16 cellular contexts compared by ENCODE assay signal in the genomic region with DNA sequence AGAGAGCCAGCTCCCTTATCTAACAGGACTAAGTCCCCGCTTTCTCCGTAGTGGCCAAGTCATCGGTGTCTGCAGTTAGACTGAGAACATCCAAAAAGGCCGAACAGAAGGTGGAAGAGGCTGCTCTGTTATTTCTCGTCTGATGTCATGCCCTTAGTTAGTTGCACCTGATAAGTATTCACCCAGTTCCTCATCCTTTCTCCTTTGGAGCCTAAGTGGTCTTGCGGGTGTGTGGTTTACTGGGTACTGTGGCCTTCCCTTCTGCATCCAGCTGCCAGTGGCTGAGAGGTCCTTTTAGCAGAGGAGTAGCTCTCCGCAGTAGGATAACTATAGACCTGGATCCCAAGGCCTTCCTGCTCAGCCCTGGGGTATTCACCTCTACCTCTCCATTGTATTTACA.
DNase-seq lines count a peak whose midpoint lies in the region; ATAC-seq, FAIRE-seq and TF ChIP-seq lines count a peak whose summit lies in the region.
"Had no signal": no experiment of that assay in that cellular context is flagged by ENCODE, and none has a peak within 500 bp of the region (broad histone marks: within the 10 kb centered on the region; RNA-seq: fewer than 3 reads in every experiment).

No MANE protein-coding gene starts in this region.

- H3K4me3 ChIP-seq in HEK293 (ENCODE audit: low read depth, low read length) (no peak overlapping the region), NB4 (ENCODE audit: low read depth, low read length) (no peak overlapping the region), GM12878 (no peak overlapping the region)

- FAIRE-seq in GM12878 (lab: Jason Lieb, UNC): no peak

- no peak overlapping the region for H2AFZ ChIP-seq in GM12878 (ENCODE audit: control insufficient read depth, low read depth, low read length)

- H3K27ac ChIP-seq in HEK293 (ENCODE audit: extremely low read depth, low read depth, low read length) (peak overlapping the region; percentile 1; the same call in 1 of the 2 replicates), GM12878 (ENCODE audit: control insufficient read depth, insufficient read depth) (peak overlapping the region; percentile 97)
- H3K27ac ChIP-seq: 22Rv1 had no signal

- POLR2A ChIA-PET in HEK293 (lab: Yijun Ruan, JAX): no interaction called here
- POLR2A ChIA-PET in GM12878 (lab: Charles Lee): interaction anchor here (1.6 kb wide), 1 partner anchor 211 kb away, joined by 6 read pairs; no protein-coding TSS in a partner anchor

- no peaks in the 10 kb centered on the region for H3K79me2 ChIP-seq in GM12878 (ENCODE audit: control insufficient read depth, insufficient read depth, low read length)

- H3K36me3 ChIP-seq in HEK293 (ENCODE audit: control insufficient read depth in 2 of 2, insufficient read depth in 1 of 2, low read length in 2 of 2) (no peaks in the 10 kb centered on the region), GM12878 (ENCODE audit: control insufficient read depth in 2 of 2, insufficient read depth in 2 of 2, low read length in 1 of 2) (no peaks in the 10 kb centered on the region)
- H3K36me3 ChIP-seq: BE2C had no signal

- H3K9me3 ChIP-seq in HEK293 (ENCODE audit: control insufficient read depth, insufficient read depth, low read depth, low read length) (no peaks in the 10 kb centered on the region), GM12878 (replicated peaks; ENCODE audit: control insufficient read depth, insufficient read depth, low read length) (peaks cover 5% of the 10 kb centered on the region; the same call in 2 of the 3 replicates)
- H3K9me3 ChIP-seq: BE2C had no signal

- DNase-seq in NCI-H2107 treated with DMSO at 0.1 percent for 48 hours (lab: John Stamatoyannopoulos, UW; ENCODE audit: unreplicated experiment) (peak; percentile 51), NCI-H2107 (lab: John Stamatoyannopoulos, UW) (no peak), NB4 (ENCODE audit: low read depth) (peak; percentile 44), GM12878 (ENCODE audit: low read depth, low spot score) (no peak), mesenteric fat pad (ENCODE audit: low spot score) (no peak)
- DNase-seq in activated CD4-positive, CD25-positive, alpha-beta regulatory T cell treated with anti-CD3 and anti-CD28 coated beads, Interleukin-2, amount 50 U/mL, for 72 hours: no peak
- DNase-seq: BE2C, GDM1, H7, NCI-H2029 treated with DMSO at 0.1 percent for 48 hours, NCI-H524, SHP77 had no signal

- TF ChIP-seq POLR2A in NB4 (IDR thresholded peaks at IDR 0.05; ENCODE audit: extremely low read depth, insufficient read length) (no peak), GM12878 (IDR thresholded peaks at IDR 0.05; ENCODE audit: low read depth, low read length) (no peak)

- ATAC-seq in GM12878 (no peak), HG02763 (IDR thresholded peaks at IDR 0.05; ENCODE audit: unreplicated experiment) (no peak)
- ATAC-seq: SK-N-SH treated with all-trans-retinoic acid at 6 μM for 48 hours had no signal

- H4K20me1 ChIP-seq in GM12878 (ENCODE audit: control insufficient read depth, insufficient read depth): no peaks in the 10 kb centered on the region

- CTCF ChIA-PET in HEK293 (lab: Yijun Ruan, JAX): interaction anchor here (0.6 to 1.4 kb wide), 4 partner anchors 12 to 887 kb away, joined by 3 to 6 read pairs (median 3); no protein-coding TSS in a partner anchor
- CTCF ChIA-PET in GM12878 (lab: Yijun Ruan, JAX): interaction anchor here (0.7 to 2.0 kb wide), 7 partner anchors 11 to 331 kb away, joined by 3 to 8 read pairs (median 5); no protein-coding TSS in a partner anchor

- H3K9ac ChIP-seq in GM12878 (ENCODE audit: control insufficient read depth, insufficient read depth, low read length): 0 out of 2 replicates have a peak overlapping the region, but pooled peaks have one; percentile 6

- SMC1A ChIA-PET in GM12878 (lab: Charles Lee; ENCODE audit: uncharacterized antibody, unreplicated experiment): interaction anchor here (0.8 to 2.6 kb wide), 12 partner anchors 8 to 209 kb away, joined by 3 to 11 read pairs (median 4); no protein-coding TSS in a partner anchor

- H3K27me3 ChIP-seq in GM12878 (replicated peaks in 1 of 2; ENCODE audit: control insufficient read depth in 2 of 2, insufficient read depth in 2 of 2, low read length in 1 of 2): no peaks in the 10 kb centered on the region
- H3K27me3 ChIP-seq: BE2C had no signal

- intact Hi-C loops in GM12878 (cut with micrococcal nuclease; ENCODE audit: unreplicated experiment): loop anchor here (2.0 kb wide), 1 partner anchor 53 kb away; no protein-coding TSS in a partner anchor

- in situ Hi-C loops in GM12878 (cut with MboI): no loop called here

- no peak for TF ChIP-seq RAD21 in GM12878 (IDR thresholded peaks at IDR 0.05; ENCODE audit: insufficient read depth, low read depth, low read length)

- H3K4me1 ChIP-seq in HEK293 (ENCODE audit: control insufficient read depth, insufficient read depth, low read length) (peaks cover 24% of the 10 kb centered on the region), GM12878 (ENCODE audit: control insufficient read depth, insufficient read depth, low read length) (peaks cover 35% of the 10 kb centered on the region)

- TF ChIP-seq CTCF in HEK293 (tag by site-specific recombination; IDR thresholded peaks at IDR 0.05) (no peak), NB4 (IDR thresholded peaks at IDR 0.05; ENCODE audit: low read depth, low read length) (no peak), GM12878 (IDR thresholded peaks at IDR 0.05 in 2 of 3, conservative IDR thresholded peaks at IDR 0.05 in 1 of 3; ENCODE audit: control insufficient read depth in 2 of 3, extremely low read depth in 1 of 3, insufficient read depth in 1 of 3, low read depth in 3 of 3, low read length in 3 of 3) (no peak)

- WGBS in GM12878 (ENCODE audit: insufficient coverage, insufficient replicate concordance, low lambda C conversion rate, missing lambda C conversion rate): 98% methylated on average over 7 of the region's 7 CpGs

- RAD21 ChIA-PET in GM12878 (lab: Charles Lee; ENCODE audit: unreplicated experiment): interaction anchor here (1.0 to 1.3 kb wide), 2 partner anchors 13 to 53 kb away, joined by 3 to 4 read pairs; no protein-coding TSS in a partner anchor

- no peak for TF ChIP-seq EP300 in GM12878 (IDR thresholded peaks at IDR 0.05; ENCODE audit: borderline replicate concordance in 1 of 2, control insufficient read depth in 1 of 2, low read depth in 2 of 2, low read length in 2 of 2)

- BruUV-seq in GM12878 (replicated peaks; lab: Mats Ljungman, UMichigan): no TSS peak

- peak overlapping the region; percentile 83; the same call in 1 of the 2 replicates for H3K4me2 ChIP-seq in GM12878 (ENCODE audit: control insufficient read depth, insufficient read depth)

TF ChIP-seq in HEK293, 187 proteins besides CTCF, POLR2A, EP300 and RAD21:
- TF ChIP-seq ZNF10 (tag by site-specific recombination; IDR thresholded peaks at IDR 0.05) (peak; percentile 82; the same call in 1 of the 2 replicates), OSR2 (tag by site-specific recombination; IDR thresholded peaks at IDR 0.05) (no peak)

TF ChIP-seq in GM12878, 131 proteins besides CTCF, POLR2A, EP300 and RAD21:
- TF ChIP-seq, protein P1, sequence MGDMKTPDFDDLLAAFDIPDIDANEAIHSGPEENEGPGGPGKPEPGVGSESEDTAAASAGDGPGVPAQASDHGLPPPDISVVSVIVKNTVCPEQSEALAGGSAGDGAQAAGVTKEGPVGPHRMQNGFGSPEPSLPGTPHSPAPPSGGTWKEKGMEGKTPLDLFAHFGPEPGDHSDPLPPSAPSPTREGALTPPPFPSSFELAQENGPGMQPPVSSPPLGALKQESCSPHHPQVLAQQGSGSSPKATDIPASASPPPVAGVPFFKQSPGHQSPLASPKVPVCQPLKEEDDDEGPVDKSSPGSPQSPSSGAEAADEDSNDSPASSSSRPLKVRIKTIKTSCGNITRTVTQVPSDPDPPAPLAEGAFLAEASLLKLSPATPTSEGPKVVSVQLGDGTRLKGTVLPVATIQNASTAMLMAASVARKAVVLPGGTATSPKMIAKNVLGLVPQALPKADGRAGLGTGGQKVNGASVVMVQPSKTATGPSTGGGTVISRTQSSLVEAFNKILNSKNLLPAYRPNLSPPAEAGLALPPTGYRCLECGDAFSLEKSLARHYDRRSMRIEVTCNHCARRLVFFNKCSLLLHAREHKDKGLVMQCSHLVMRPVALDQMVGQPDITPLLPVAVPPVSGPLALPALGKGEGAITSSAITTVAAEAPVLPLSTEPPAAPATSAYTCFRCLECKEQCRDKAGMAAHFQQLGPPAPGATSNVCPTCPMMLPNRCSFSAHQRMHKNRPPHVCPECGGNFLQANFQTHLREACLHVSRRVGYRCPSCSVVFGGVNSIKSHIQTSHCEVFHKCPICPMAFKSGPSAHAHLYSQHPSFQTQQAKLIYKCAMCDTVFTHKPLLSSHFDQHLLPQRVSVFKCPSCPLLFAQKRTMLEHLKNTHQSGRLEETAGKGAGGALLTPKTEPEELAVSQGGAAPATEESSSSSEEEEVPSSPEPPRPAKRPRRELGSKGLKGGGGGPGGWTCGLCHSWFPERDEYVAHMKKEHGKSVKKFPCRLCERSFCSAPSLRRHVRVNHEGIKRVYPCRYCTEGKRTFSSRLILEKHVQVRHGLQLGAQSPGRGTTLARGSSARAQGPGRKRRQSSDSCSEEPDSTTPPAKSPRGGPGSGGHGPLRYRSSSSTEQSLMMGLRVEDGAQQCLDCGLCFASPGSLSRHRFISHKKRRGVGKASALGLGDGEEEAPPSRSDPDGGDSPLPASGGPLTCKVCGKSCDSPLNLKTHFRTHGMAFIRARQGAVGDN (IDR thresholded peaks at IDR 0.05): no peak
- TF ChIP-seq BCL11A (IDR thresholded peaks at IDR 0.05; ENCODE audit: low read depth, low read length) (no peak), STAT3 (IDR thresholded peaks at IDR 0.05; ENCODE audit: low read depth, low read length) (no peak)

Comparison
In these comparisons a context has a peak if more than half of its experiments do, and no peak if none do; other contexts are left out.
1. DNase-seq: peak in NCI-H2107 treated with DMSO at 0.1 percent for 48 hours (single experiment) and NB4 (single experiment); none in NCI-H2107 (single experiment), GM12878 (single experiment), mesenteric fat pad (single experiment) and activated CD4-positive, CD25-positive, alpha-beta regulatory T cell treated with anti-CD3 and anti-CD28 coated beads, Interleukin-2, amount 50 U/mL, for 72 hours (single experiment).